In the genomic region with DNA sequence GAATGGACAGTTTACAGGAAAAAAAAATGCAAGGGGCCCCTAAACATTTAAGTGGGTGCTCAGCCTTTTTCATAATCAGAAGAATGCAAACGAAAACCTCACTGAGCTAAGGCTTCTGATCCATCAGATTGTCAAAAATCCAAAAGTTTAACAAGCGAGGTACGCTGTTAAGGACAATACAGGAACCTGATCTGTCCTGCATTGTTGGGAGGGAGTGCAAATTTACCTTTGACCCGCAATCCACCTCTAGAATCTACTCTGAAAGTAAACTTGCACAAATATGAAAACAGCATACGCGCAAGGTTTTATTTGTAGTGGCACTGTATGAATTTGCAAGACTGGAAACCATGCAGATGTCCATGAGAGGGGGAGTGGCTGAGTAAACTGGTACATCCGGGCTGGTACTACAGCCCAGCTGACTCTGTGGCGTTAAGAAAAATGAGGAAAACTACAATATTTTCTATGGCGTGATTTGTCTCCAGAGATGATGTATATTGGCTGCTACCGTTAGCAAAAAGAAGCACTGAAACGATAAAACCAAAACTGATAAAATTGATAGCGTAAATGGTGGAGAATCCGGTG, we compare ENCODE assay signal across 8 cellular contexts. TPM values are rescaled to one million over a fixed set of nuclear protein-coding genes. Genes with fewer than 3 reads are reported as not detected.
A peak's percentile ranks its signal among the peaks of the same experiment; 100 is the strongest.
DNase-seq lines count a peak whose midpoint lies in the region; ATAC-seq and TF ChIP-seq lines count a peak whose summit lies in the region.

No MANE protein-coding gene starts in this region.

- peaks cover 2 to 22% (median 4%) of the 10 kb centered on the region in 3 donors for H3K4me1 ChIP-seq in gastroesophageal sphincter

- H3K4me1 Mint-ChIP-seq in T-cell, result peaks cover 37 to 42% (median 40%) of the 10 kb centered on the region in 3 donors

- 39 to 48% methylated on average over 10 to 13 of the region's 13 CpGs for WGBS in gastroesophageal sphincter (ENCODE audit: low coverage in 1 of 2), 2 donors

- peak overlapping the region; percentile 89 to 91 (median 91) for H3K4me3 Mint-ChIP-seq in T-cell

- TF ChIP-seq EP300 in gastroesophageal sphincter (IDR thresholded peaks at IDR 0.05), result no peak

- no peaks in the 10 kb centered on the region for H3K9me3 Mint-ChIP-seq in T-cell

- H3K9me3 ChIP-seq in gastroesophageal sphincter, result no peaks in the 10 kb centered on the region

- no peaks in the 10 kb centered on the region for H3K27me3 ChIP-seq in gastroesophageal sphincter

- POLR2A ChIA-PET in T-cell (lab: Charles Lee), result interaction anchor here in 1 of 2 donors (0.6 kb wide), 2 partner anchors 349 to 1286 kb away, joined by 3 read pairs; no protein-coding TSS in a partner anchor

- ATAC-seq in T-cell (replicated peaks in 1 of 4) (no peak), gastroesophageal sphincter (no peak), GM18907 (IDR thresholded peaks at IDR 0.05; ENCODE audit: unreplicated experiment) (no peak)

- CTCF ChIA-PET in T-cell (lab: Charles Lee), result interaction anchor here in 1 of 2 donors (1.1 to 1.4 kb wide), 2 partner anchors 9 to 115 kb away, joined by 4 to 5 read pairs; no protein-coding TSS in a partner anchor

- no peak for TF ChIP-seq POLR2A in gastroesophageal sphincter (IDR thresholded peaks at IDR 0.05)

- H3K36me3 Mint-ChIP-seq in T-cell, result no peaks in the 10 kb centered on the region

- H3K27me3 Mint-ChIP-seq in T-cell, result no peaks in the 10 kb centered on the region

- H3K36me3 ChIP-seq in gastroesophageal sphincter, result peaks cover 0 to 37% of the 10 kb centered on the region in 2 donors

- DNase-seq in NCI-H2227 (lab: John Stamatoyannopoulos, UW; ENCODE audit: unreplicated experiment), result peak; percentile 44
- no peak for DNase-seq in NCI-H2227 treated with DMSO at 0.1 percent for 48 hours (lab: John Stamatoyannopoulos, UW)
- no peak for DNase-seq in T-cell
- DNase-seq in activated CD4-positive, alpha-beta T cell treated with anti-CD3 and anti-CD28 coated beads, Interleukin-2, amount 50 U/mL, for 4 hours, result no peak
- no peak for DNase-seq in NCI-H1048 (lab: John Stamatoyannopoulos, UW)

- TF ChIP-seq CTCF in gastroesophageal sphincter (IDR thresholded peaks at IDR 0.05), result no peak

- H3K27ac ChIP-seq in gastroesophageal sphincter (peak overlapping the region; percentile 83 to 86 (median 85)), skin epidermis (peak overlapping the region; percentile 52 to 94 (median 86))

- H3K4me3 ChIP-seq in gastroesophageal sphincter (peak overlapping the region; percentile 58 to 85), skin epidermis (peak overlapping the region; percentile 36 to 66 (median 49))

- H3K27ac Mint-ChIP-seq in T-cell, result peak overlapping the region; percentile 97 to 98

RNA-seq across cellular contexts. Expression of a gene that starts 28.8 kb away (rescaled TPM):
- total RNA-seq in T-cell (10 to 100 TPM in 1 of 5 donors, 1 to 10 TPM in 4; 2.6 to 20.5 (median 6.6) TPM), gastroesophageal sphincter (1 to 10 TPM in 3 of 4 donors, under 1 TPM in 1; 0.47 to 9.6 (median 3.7) TPM)

RNA-seq across cellular contexts. Expression of a gene that starts 38.4 kb away (rescaled TPM):
- total RNA-seq in T-cell (10 to 100 TPM in 3 of 5 donors, 1 to 10 TPM in 2; 5.9 to 14.7 (median 13.5) TPM), gastroesophageal sphincter (100 to 1,000 TPM; 333 to 451 (median 412) TPM)

RNA-seq across cellular contexts. Expression of a gene that starts 54.0 kb away (rescaled TPM):
- 100 to 1,000 TPM in 1 of 5 donors, 10 to 100 TPM in 4; 48.7 to 155 (median 56.6) TPM for total RNA-seq in T-cell
- 10 to 100 TPM; 39.0 to 53.8 (median 47.2) TPM for total RNA-seq in gastroesophageal sphincter

RNA-seq across cellular contexts. Expression of a gene that starts 54.3 kb away (rescaled TPM):
- total RNA-seq in T-cell (10 to 100 TPM; 46.9 to 70.1 (median 60.0) TPM), gastroesophageal sphincter (10 to 100 TPM; 19.2 to 52.6 (median 25.1) TPM)

Comparison
In these comparisons a context has a peak if more than half of its experiments do, and no peak if none do; other contexts are left out.
1. RNA of a gene that starts 38.4 kb away (total RNA-seq): 333 to 451 TPM in gastroesophageal sphincter; 5.9 to 14.7 TPM in T-cell; every median in the first group is over 10 times any median in the second.